24 cellular contexts compared by ENCODE assay signal in genomic region chr2:205670292-205670691, GRCh38. TPM values are rescaled to one million over a fixed set of nuclear protein-coding genes. Genes with fewer than 3 reads are reported as not detected.
DNase-seq lines count a peak whose midpoint lies in the region; ATAC-seq, FAIRE-seq and TF ChIP-seq lines count a peak whose summit lies in the region.
"Had no signal": no experiment of that assay in that cellular context is flagged by ENCODE, and none has a peak within 500 bp of the region (broad histone marks: within the 10 kb centered on the region; RNA-seq: fewer than 3 reads in every experiment).

No MANE protein-coding gene starts in this region.

- H3K36me3 ChIP-seq in HepG2 (replicated peaks in 1 of 2; ENCODE audit: control insufficient read depth in 1 of 2, insufficient read depth in 2 of 2, low read length in 2 of 2) (no peaks in the 10 kb centered on the region), right lobe of liver (no peaks in the 10 kb centered on the region), endothelial cell of umbilical vein (ENCODE audit: control insufficient read depth in 2 of 2, extremely low read depth in 1 of 2, insufficient read depth in 2 of 2, low read length in 2 of 2) (no peaks in the 10 kb centered on the region), mesenchymal stem cell (ENCODE audit: control insufficient read depth in 1 of 2, insufficient read depth in 2 of 2, low read depth in 1 of 2, low read length in 2 of 2) (no peaks in the 10 kb centered on the region), kidney (ENCODE audit: control insufficient read depth in 1 of 2, insufficient read depth in 2 of 2, low read length in 2 of 2) (no peaks in the 10 kb centered on the region)
- H3K36me3 ChIP-seq: SJCRH30 had no signal

- H3K36me3 Mint-ChIP-seq in type B pancreatic cell, result peaks cover 15% of the 10 kb centered on the region
- H3K36me3 Mint-ChIP-seq: CD14-positive monocyte had no signal

- H3K23ac ChIP-seq in mesenchymal stem cell (ENCODE audit: low read length in 2 of 2), result no peak overlapping the region

- H3K27ac ChIP-seq in HepG2 (ENCODE audit: extremely low read length, insufficient read depth, low read length) (no peak overlapping the region), right lobe of liver (no peak overlapping the region), endothelial cell of umbilical vein (ENCODE audit: insufficient read depth, low read depth, low read length) (no peak overlapping the region), mesenchymal stem cell (ENCODE audit: low read length, poor library complexity, severe bottlenecking) (no peak overlapping the region), kidney (ENCODE audit: low read depth in 2 of 2, low read length in 2 of 2) (no peak overlapping the region)
- H3K27ac ChIP-seq: SJCRH30 had no signal

- POLR2A ChIA-PET in HepG2 (lab: Yijun Ruan, JAX) (no interaction called here), endothelial cell of umbilical vein (lab: Charles Lee) (no interaction called here)

- no peak overlapping the region for H4K8ac ChIP-seq in mesenchymal stem cell (ENCODE audit: low read length)

- 58% methylated on average over 2 of the region's 2 CpGs for WGBS in HepG2 (ENCODE audit: low lambda C conversion rate)
- 64% methylated on average over 2 of the region's 2 CpGs for WGBS in right lobe of liver (ENCODE audit: insufficient coverage, low coverage, low lambda C conversion rate, missing lambda C conversion rate)
- 88% methylated on average over 2 of the region's 2 CpGs for WGBS in mesenchymal stem cell

- H2BK15ac ChIP-seq in mesenchymal stem cell (ENCODE audit: low read depth, poor library complexity, severe bottlenecking), result no peak overlapping the region

- H3K4me3 Mint-ChIP-seq in type B pancreatic cell, result no peak overlapping the region
- H3K4me3 Mint-ChIP-seq: B cell, CD14-positive monocyte had no signal

- H3K9ac ChIP-seq in HepG2 (ENCODE audit: insufficient read depth, low read depth, low read length) (no peak overlapping the region), endothelial cell of umbilical vein (replicated peaks; ENCODE audit: extremely low read depth, insufficient read depth, low read length) (no peak overlapping the region), mesenchymal stem cell (ENCODE audit: low read length) (no peak overlapping the region), kidney (ENCODE audit: low read length in 2 of 2) (no peak overlapping the region)

- TF ChIP-seq RAD21 in HepG2 (CRISPR knock-in tag; IDR thresholded peaks at IDR 0.05), result no peak

- peak overlapping the region in 1 of 2 experiments; percentile 40 for H3K4ac ChIP-seq in mesenchymal stem cell (ENCODE audit: low read depth in 1 of 2, low read length in 2 of 2)

- no peak overlapping the region for H2AFZ ChIP-seq in HepG2 (ENCODE audit: low read length)
- peak overlapping the region; percentile 30 for H2AFZ ChIP-seq in endothelial cell of umbilical vein (ENCODE audit: low read depth, low read length)
- H2AFZ ChIP-seq in mesenchymal stem cell (ENCODE audit: low read depth, low read length), result no peak overlapping the region

- H3K9me3 Mint-ChIP-seq in type B pancreatic cell, result peaks cover 24% of the 10 kb centered on the region

- H3K27ac Mint-ChIP-seq in type B pancreatic cell, result peak overlapping the region; percentile 82
- H3K27ac Mint-ChIP-seq: B cell, CD14-positive monocyte had no signal

- H4K20me1 ChIP-seq in HepG2 (ENCODE audit: insufficient read depth, low read length) (no peaks in the 10 kb centered on the region), endothelial cell of umbilical vein (replicated peaks; ENCODE audit: control insufficient read depth, extremely low read depth, insufficient read depth, low read length) (no peaks in the 10 kb centered on the region)

- H3K9me3 ChIP-seq in HepG2 (ENCODE audit: low read length) (no peaks in the 10 kb centered on the region), right lobe of liver (no peaks in the 10 kb centered on the region), endothelial cell of umbilical vein (replicated peaks; ENCODE audit: control insufficient read depth, insufficient read depth, low read length) (no peaks in the 10 kb centered on the region), mesenchymal stem cell (ENCODE audit: control insufficient read depth, low read length) (no peaks in the 10 kb centered on the region), kidney (ENCODE audit: control insufficient read depth in 1 of 2, low read length in 2 of 2) (no peaks in the 10 kb centered on the region)
- H3K9me3 ChIP-seq: SJCRH30 had no signal

- dilution Hi-C loops in endothelial cell of umbilical vein (cut with MboI; ENCODE audit: extremely low pct_ligation_motif_present, low sequenced_read_pairs), result no loop called here

- TF ChIP-seq EP300 in HepG2 (IDR thresholded peaks at IDR 0.05; ENCODE audit: low read depth in 2 of 2, low read length in 2 of 2) (no peak), HepG2 (CRISPR knock-in tag; IDR thresholded peaks at IDR 0.05; ENCODE audit: borderline replicate concordance) (no peak)

- in situ Hi-C loops in HepG2 (cut with HindIII; ENCODE audit: extremely low pct_ligation_motif_present, low pct_unique_long_range_greater_than_20kb), result loop anchor here (10.0 kb wide), 1 partner anchor 785 kb away; no protein-coding TSS in a partner anchor

- ATAC-seq in HepG2, result no peak
- no peak for ATAC-seq in right lobe of liver
- ATAC-seq in HG03565 (IDR thresholded peaks at IDR 0.05; ENCODE audit: unreplicated experiment), result no peak

- H2BK120ac ChIP-seq in mesenchymal stem cell (ENCODE audit: low read depth, low read length), result no peak overlapping the region

- CTCF ChIA-PET in HepG2 (lab: Yijun Ruan, JAX; ENCODE audit: low intra/inter-chr PET ratio, low total read pairs) (no interaction called here), endothelial cell of umbilical vein (lab: Charles Lee) (no interaction called here)

- no peak overlapping the region for H4K91ac ChIP-seq in mesenchymal stem cell (ENCODE audit: low read length)

- no peak for DNase-seq in HepG2 (ENCODE audit: low spot score)
- DNase-seq in right lobe of liver, result no peak
- no peak for DNase-seq in endothelial cell of umbilical vein (ENCODE audit: low read depth, low spot score)
- no peak for DNase-seq in mesenchymal stem cell
- DNase-seq in type B pancreatic cell (ENCODE audit: extremely low spot score, unreplicated experiment), result no peak
- DNase-seq in cerebellum (ENCODE audit: low spot score), result no peak
- DNase-seq in kidney, result no peak
- DNase-seq: DMS53; GDM1; KBM-7; NCI-H1105; NCI-H146; NCI-H2029; NCI-H2171; NCI-H345; NCI-H524; NCI-H774; NK-92 treated with Interleukin-12 subunit alpha and Interleukin-12 subunit beta, amount 100 ng/mL, for 24 hours; SJCRH30 had no signal

- H3K18ac ChIP-seq in mesenchymal stem cell (ENCODE audit: low read depth in 1 of 2, low read length in 2 of 2), result peak overlapping the region; percentile 18 to 40

- H3K27me3 ChIP-seq in HepG2 (ENCODE audit: control insufficient read depth in 1 of 2, insufficient read depth in 2 of 2, low read length in 2 of 2) (no peaks in the 10 kb centered on the region), right lobe of liver (no peaks in the 10 kb centered on the region), endothelial cell of umbilical vein (ENCODE audit: control insufficient read depth in 2 of 2, insufficient read depth in 2 of 2, low read length in 2 of 2) (no peaks in the 10 kb centered on the region), mesenchymal stem cell (ENCODE audit: control insufficient read depth in 1 of 2, insufficient read depth in 1 of 2, low read length in 2 of 2) (no peaks in the 10 kb centered on the region)
- H3K27me3 ChIP-seq: SJCRH30 had no signal

- intact Hi-C loops in HepG2 (cut with micrococcal nuclease; ENCODE audit: unreplicated experiment) (no loop called here), right lobe of liver (cut with DNase I) (no loop called here), endothelial cell of umbilical vein (cut with micrococcal nuclease) (no loop called here), kidney (cut with DNase I) (no loop called here)

- H3K9me1 ChIP-seq in endothelial cell of umbilical vein (replicated peaks; ENCODE audit: control insufficient read depth, extremely low read depth, insufficient read depth, low read length), result no peaks in the 10 kb centered on the region

- TF ChIP-seq CTCF in HepG2 (CRISPR knock-in tag; IDR thresholded peaks at IDR 0.05) (no peak), right lobe of liver (IDR thresholded peaks at IDR 0.05) (no peak), endothelial cell of umbilical vein (IDR thresholded peaks at IDR 0.05; ENCODE audit: extremely low read depth in 1 of 2, insufficient read depth in 1 of 2, low read depth in 1 of 2, low read length in 2 of 2) (no peak), type B pancreatic cell (conservative IDR thresholded peaks at IDR 0.05) (no peak), kidney (IDR thresholded peaks at IDR 0.05; ENCODE audit: borderline replicate concordance, extremely low read depth, insufficient read depth) (no peak)

- H2BK12ac ChIP-seq in mesenchymal stem cell (ENCODE audit: low read length in 2 of 2), result peak overlapping the region in 1 of 2 experiments; percentile 6

- no peak for TF ChIP-seq POLR2A in HepG2 (IDR thresholded peaks at IDR 0.05; ENCODE audit: insufficient read depth in 1 of 2, low read depth in 2 of 2, low read length in 2 of 2)
- TF ChIP-seq POLR2A in right lobe of liver (IDR thresholded peaks at IDR 0.05), result no peak
- no peak for TF ChIP-seq POLR2A in endothelial cell of umbilical vein (IDR thresholded peaks at IDR 0.05; ENCODE audit: low read depth, low read length)

- H3K4me2 ChIP-seq in HepG2 (ENCODE audit: low read depth, low read length) (no peak overlapping the region), endothelial cell of umbilical vein (ENCODE audit: insufficient read depth, low read length) (no peak overlapping the region), mesenchymal stem cell (ENCODE audit: low read length, poor library complexity, severe bottlenecking) (no peak overlapping the region)

- H2BK5ac ChIP-seq in mesenchymal stem cell (ENCODE audit: low read depth, low read length, poor library complexity, severe bottlenecking), result no peak overlapping the region

- no peak overlapping the region for H3K14ac ChIP-seq in mesenchymal stem cell (ENCODE audit: low read length in 2 of 2)

- no peak overlapping the region for H3K4me3 ChIP-seq in HepG2 (replicated peaks in 1 of 3; ENCODE audit: insufficient read depth in 1 of 3, low read depth in 2 of 3, low read length in 3 of 3)
- no peak overlapping the region for H3K4me3 ChIP-seq in right lobe of liver
- H3K4me3 ChIP-seq in endothelial cell of umbilical vein (replicated peaks in 1 of 3; ENCODE audit: insufficient read depth in 1 of 3, low read depth in 1 of 3, low read length in 3 of 3), result no peak overlapping the region
- no peak overlapping the region for H3K4me3 ChIP-seq in mesenchymal stem cell (ENCODE audit: insufficient read depth in 1 of 2, low read depth in 1 of 2, low read length in 2 of 2)
- no peak overlapping the region for H3K4me3 ChIP-seq in kidney (ENCODE audit: low read length in 2 of 2)
- H3K4me3 ChIP-seq: SJCRH30 had no signal

- H2AK5ac ChIP-seq in mesenchymal stem cell (ENCODE audit: low read length, severe bottlenecking), result no peak overlapping the region

- H3K4me1 ChIP-seq in HepG2 (ENCODE audit: insufficient read depth, low read length) (no peaks in the 10 kb centered on the region), right lobe of liver (no peaks in the 10 kb centered on the region), endothelial cell of umbilical vein (ENCODE audit: control insufficient read depth, extremely low read depth, insufficient read depth, low read length) (no peaks in the 10 kb centered on the region), mesenchymal stem cell (ENCODE audit: control insufficient read depth, insufficient read depth, low read depth, low read length) (no peaks in the 10 kb centered on the region), kidney (ENCODE audit: control insufficient read depth in 1 of 2, insufficient read depth in 1 of 2, low read depth in 1 of 2, low read length in 2 of 2) (no peaks in the 10 kb centered on the region)
- H3K4me1 ChIP-seq: SJCRH30 had no signal

- H3K27me3 Mint-ChIP-seq in type B pancreatic cell, result no peaks in the 10 kb centered on the region

- H3K4me1 Mint-ChIP-seq in type B pancreatic cell (ENCODE audit: unreplicated experiment), result peaks cover 8% of the 10 kb centered on the region
- H3K4me1 Mint-ChIP-seq: B cell, CD14-positive monocyte had no signal

- BruUV-seq in HepG2 (replicated peaks; lab: Mats Ljungman, UMichigan) (no TSS peak), endothelial cell of umbilical vein (replicated peaks; lab: Mats Ljungman, UMichigan) (no TSS peak)

- no peaks in the 10 kb centered on the region for H3K79me2 ChIP-seq in HepG2 (ENCODE audit: insufficient read depth, low read length)
- H3K79me2 ChIP-seq in endothelial cell of umbilical vein (ENCODE audit: control insufficient read depth, insufficient read depth, low read length), result no peaks in the 10 kb centered on the region

- FAIRE-seq in HepG2 (lab: Jason Lieb, UNC) (no peak), endothelial cell of umbilical vein (lab: Jason Lieb, UNC) (no peak), kidney (lab: Jason Lieb, UNC) (no peak)
- FAIRE-seq: A204.1, D721Med had no signal

- H3K79me1 ChIP-seq in mesenchymal stem cell (replicated peaks; ENCODE audit: low read length, poor library complexity, severe bottlenecking), result no peaks in the 10 kb centered on the region

RNA-seq across cellular contexts. Expression of gene NRP2, which starts 12.0 kb away (rescaled TPM):
- total RNA-seq in HepG2 (2016; rRNA removed; fragmentation: Illumina TruSeq; extraction: Trizol) (0.60 and 1.4 TPM in 2 replicates), right lobe of liver (10 to 100 TPM in 3 of 6 experiments, 1 to 10 TPM in 3; 5.5 to 23.7 (median 8.6) TPM), endothelial cell of umbilical vein (149 and 240 TPM in 2 replicates), type B pancreatic cell (ENCODE audit: low replicate concordance) (18.7 and 109 TPM in 2 replicates), cerebellum (46.0 TPM), kidney (37.7 TPM)
- total RNA-seq in HepG2 (2016; cell fraction: cytosol; rRNA removed; fragmentation: Illumina TruSeq; extraction: Trizol; ENCODE audit: low read depth), result under 0.01 and 0.20 TPM in 2 replicates
- 0.79 and 0.93 TPM in 2 replicates for total RNA-seq in HepG2 (2016; cell fraction: insoluble cytoplasmic fraction; rRNA removed; fragmentation: Illumina TruSeq; extraction: Trizol)
- 0.22 and 0.41 TPM in 2 replicates for total RNA-seq in HepG2 (2016; cell fraction: membrane; rRNA removed; fragmentation: Illumina TruSeq; extraction: Trizol)
- 1.4 and 2.4 TPM in 2 replicates for total RNA-seq in HepG2 (2016; cell fraction: nucleus; rRNA removed; fragmentation: Illumina TruSeq; extraction: Trizol)
- polyA plus RNA-seq in HepG2 (2011; rRNA removed) (0.65 and 1.4 TPM in 2 replicates), endothelial cell of umbilical vein (138 and 160 TPM in 2 replicates), kidney (ENCODE audit: insufficient read depth, low read depth, low replicate concordance) (2.3 TPM)
- polyA plus RNA-seq in HepG2 (2011; cell fraction: cytosol; rRNA removed), result 0.32 and 0.37 TPM in 2 replicates
- 0.51 and 0.66 TPM in 2 replicates for polyA plus RNA-seq in HepG2 (2011; cell fraction: nucleus; rRNA removed)
- 0.54 and 3.3 TPM in 2 replicates for polyA plus RNA-seq in HepG2 (2012)
- 0.12 and 0.16 TPM in 2 replicates for polyA plus RNA-seq in HepG2 (2016; cell fraction: cytosol; fragmentation: Illumina TruSeq; extraction: Trizol; ENCODE audit: low read depth)
- 0.26 and 0.34 TPM in 2 replicates for polyA plus RNA-seq in HepG2 (2016; cell fraction: insoluble cytoplasmic fraction; fragmentation: Illumina TruSeq; extraction: Trizol; ENCODE audit: low read depth)
- polyA plus RNA-seq in HepG2 (2016; cell fraction: membrane; fragmentation: Illumina TruSeq; extraction: Trizol; ENCODE audit: low read depth), result 0.09 and 0.37 TPM in 2 replicates
- polyA plus RNA-seq in HepG2 (2016; cell fraction: nucleus; fragmentation: Illumina TruSeq; extraction: Trizol; ENCODE audit: insufficient read depth, low read depth), result 1.9 and 2.1 TPM in 2 replicates
- polyA minus RNA-seq in HepG2 (2011; rRNA and poly(A)+ RNA removed; ENCODE audit: low replicate concordance), result 1.3 and 6.5 TPM in 2 replicates
- 0.49 and 0.88 TPM in 2 replicates for polyA minus RNA-seq in HepG2 (2011; cell fraction: cytosol; rRNA and poly(A)+ RNA removed)
- polyA minus RNA-seq in HepG2 (2011; cell fraction: nucleus; rRNA and poly(A)+ RNA removed), result 1.4 and 1.7 TPM in 2 replicates
- polyA plus RNA-seq in endothelial cell of umbilical vein (2011; cell fraction: cytosol; rRNA removed), result 107 and 113 TPM in 2 replicates
- polyA plus RNA-seq in endothelial cell of umbilical vein (2011; cell fraction: nucleus; rRNA removed), result 198 and 227 TPM in 2 replicates
- 99.8 and 162 TPM in 2 replicates for polyA plus RNA-seq in endothelial cell of umbilical vein (2012)
- polyA minus RNA-seq in endothelial cell of umbilical vein, result 478 and 499 TPM in 2 replicates
- polyA minus RNA-seq in endothelial cell of umbilical vein (2011; cell fraction: cytosol; rRNA and poly(A)+ RNA removed), result 1.3 TPM
- polyA minus RNA-seq in endothelial cell of umbilical vein (2011; cell fraction: nucleus; rRNA and poly(A)+ RNA removed), result 330 and 370 TPM in 2 replicates
- 87.1 TPM for polyA plus RNA-seq in mesenchymal stem cell (2013, experiment 1 of 2)
- polyA plus RNA-seq in mesenchymal stem cell (2013, experiment 2 of 2), result 83.3 TPM
